Comparison of ENCODE assay signal across 8 cellular contexts in genomic region chrX:53422915-53423268, GRCh38. TPM values are rescaled to one million over a fixed set of nuclear protein-coding genes. Genes with fewer than 3 reads are reported as not detected.
A peak's percentile ranks its signal among the peaks of the same experiment; 100 is the strongest.
DNase-seq lines count a peak whose midpoint lies in the region; ATAC-seq, FAIRE-seq and TF ChIP-seq lines count a peak whose summit lies in the region.

No MANE protein-coding gene starts in this region.

- TF ChIP-seq RAD21 in GM12878 (IDR thresholded peaks at IDR 0.05; ENCODE audit: insufficient read depth, low read depth, low read length) = no peak

- H3K27me3 Mint-ChIP-seq in activated naive CD4-positive, alpha-beta T cell treated with anti-CD3 and anti-CD28 coated beads, Interleukin-2, amount 10 ng/mL, durations not matched to agents 7 days and 5 days = no peaks in the 10 kb centered on the region
- H3K27me3 Mint-ChIP-seq in type B pancreatic cell = no peaks in the 10 kb centered on the region

- peaks cover 2% of the 10 kb centered on the region; the same call in 1 of the 2 replicates for H4K20me1 ChIP-seq in GM12878 (ENCODE audit: control insufficient read depth, insufficient read depth)

- SMC1A ChIA-PET in GM12878 (lab: Charles Lee; ENCODE audit: uncharacterized antibody, unreplicated experiment) = interaction anchor here (0.9 to 2.3 kb wide), 7 partner anchors 10 to 110 kb away, joined by 3 to 10 read pairs (median 7); no protein-coding TSS in a partner anchor

- ATAC-seq in GM12878 (no peak), HG03342 (IDR thresholded peaks at IDR 0.05; ENCODE audit: unreplicated experiment) (no peak)

- in situ Hi-C loops in GM12878 (cut with MboI) = no loop called here

- no peak overlapping the region for H3K27ac ChIP-seq in GM12878 (ENCODE audit: control insufficient read depth, insufficient read depth)

- peak overlapping the region; percentile 98 for H3K27ac Mint-ChIP-seq in activated naive CD4-positive, alpha-beta T cell treated with anti-CD3 and anti-CD28 coated beads, Interleukin-2, amount 10 ng/mL, durations not matched to agents 7 days and 5 days
- H3K27ac Mint-ChIP-seq in type B pancreatic cell = peak overlapping the region; percentile 96

- POLR2A ChIA-PET in GM12878 (lab: Charles Lee) = interaction anchor here (0.6 to 2.7 kb wide), 5 partner anchors 10 to 291 kb away, joined by 3 to 10 read pairs (median 5); no protein-coding TSS in a partner anchor

- no peaks in the 10 kb centered on the region for H3K9me3 Mint-ChIP-seq in activated naive CD4-positive, alpha-beta T cell treated with anti-CD3 and anti-CD28 coated beads, Interleukin-2, amount 10 ng/mL, durations not matched to agents 7 days and 5 days
- H3K9me3 Mint-ChIP-seq in type B pancreatic cell = no peaks in the 10 kb centered on the region

- CTCF ChIA-PET in activated naive CD4-positive, alpha-beta T cell treated with anti-CD3 and anti-CD28 coated beads, Interleukin-2, amount 10 ng/mL, durations not matched to agents 7 days and 5 days (lab: Charles Lee) = no interaction called here
- CTCF ChIA-PET in GM12878 (lab: Yijun Ruan, JAX) = interaction anchor here (0.6 to 7.5 kb wide), 8 partner anchors 10 to 106 kb away, joined by 3 to 48 read pairs (median 5); partner anchors contain the start of gene HSD17B10

- peaks cover 11% of the 10 kb centered on the region for H3K36me3 Mint-ChIP-seq in activated naive CD4-positive, alpha-beta T cell treated with anti-CD3 and anti-CD28 coated beads, Interleukin-2, amount 10 ng/mL, durations not matched to agents 7 days and 5 days
- H3K36me3 Mint-ChIP-seq in type B pancreatic cell = peaks cover 4% of the 10 kb centered on the region

- H3K9ac ChIP-seq in GM12878 (ENCODE audit: control insufficient read depth, insufficient read depth, low read length) = peak overlapping the region; percentile 15

- TF ChIP-seq EP300 in GM12878 (IDR thresholded peaks at IDR 0.05; ENCODE audit: borderline replicate concordance in 1 of 2, control insufficient read depth in 1 of 2, low read depth in 2 of 2, low read length in 2 of 2) = no peak

- peak overlapping the region; percentile 97 for H3K4me3 Mint-ChIP-seq in activated naive CD4-positive, alpha-beta T cell treated with anti-CD3 and anti-CD28 coated beads, Interleukin-2, amount 10 ng/mL, durations not matched to agents 7 days and 5 days
- H3K4me3 Mint-ChIP-seq in type B pancreatic cell = peak overlapping the region; percentile 99

- 41% methylated on average over 14 of the region's 14 CpGs for WGBS in GM12878 (ENCODE audit: insufficient coverage, insufficient replicate concordance, low lambda C conversion rate, missing lambda C conversion rate)
- WGBS in lower leg skin, 2 donors = 1 to 4% methylated on average over 13 to 14 of the region's 14 CpGs

- no peak for DNase-seq in activated naive CD4-positive, alpha-beta T cell treated with anti-CD3 and anti-CD28 coated beads, Interleukin-2, amount 10 ng/mL, durations not matched to agents 7 days and 5 days
- no peak for DNase-seq in activated naive CD4-positive, alpha-beta T cell treated with Interleukin-2 at 50 U/mL for 16 hours
- DNase-seq in GM12878 (ENCODE audit: low read depth, low spot score) = no peak
- DNase-seq in lower leg skin (ENCODE audit: low spot score in 2 of 2) = no peak
- no peak for DNase-seq in type B pancreatic cell (ENCODE audit: extremely low spot score, unreplicated experiment)
- no peak for DNase-seq in SIG-M5 treated with dmso at 0.1 percent for 504 hours (lab: John Stamatoyannopoulos, UW; ENCODE audit: unreplicated experiment)
- DNase-seq in T-helper 9 cell = no peak

- H3K9me3 ChIP-seq in GM12878 (replicated peaks; ENCODE audit: control insufficient read depth, insufficient read depth, low read length) = no peaks in the 10 kb centered on the region

- BruUV-seq in GM12878 (replicated peaks; lab: Mats Ljungman, UMichigan) = no TSS peak

- peak overlapping the region; percentile 72 for H3K4me2 ChIP-seq in GM12878 (ENCODE audit: control insufficient read depth, insufficient read depth)

- no peak for TF ChIP-seq CTCF in GM12878 (IDR thresholded peaks at IDR 0.05 in 2 of 3, conservative IDR thresholded peaks at IDR 0.05 in 1 of 3; ENCODE audit: control insufficient read depth in 2 of 3, extremely low read depth in 1 of 3, insufficient read depth in 1 of 3, low read depth in 3 of 3, low read length in 3 of 3)
- TF ChIP-seq CTCF in lower leg skin (IDR thresholded peaks at IDR 0.05) = no peak
- no peak for TF ChIP-seq CTCF in type B pancreatic cell (conservative IDR thresholded peaks at IDR 0.05)

- no peaks in the 10 kb centered on the region for H3K36me3 ChIP-seq in GM12878 (ENCODE audit: control insufficient read depth in 2 of 2, insufficient read depth in 2 of 2, low read length in 1 of 2)

- RAD21 ChIA-PET in GM12878 (lab: Charles Lee; ENCODE audit: unreplicated experiment) = interaction anchor here (0.9 to 2.8 kb wide), 7 partner anchors 8 to 198 kb away, joined by 3 to 11 read pairs (median 5); partner anchors contain the start of gene KDM5C

- TF ChIP-seq POLR2A in GM12878 (IDR thresholded peaks at IDR 0.05; ENCODE audit: low read depth, low read length) = no peak
- TF ChIP-seq POLR2A in lower leg skin (IDR thresholded peaks at IDR 0.05) = no peak

- H3K79me2 ChIP-seq in GM12878 (ENCODE audit: control insufficient read depth, insufficient read depth, low read length) = peaks cover 42% of the 10 kb centered on the region

- peak overlapping the region; percentile 75 for H2AFZ ChIP-seq in GM12878 (ENCODE audit: control insufficient read depth, low read depth, low read length)

- FAIRE-seq in GM12878 (lab: Jason Lieb, UNC) = no peak

- peaks cover 31% of the 10 kb centered on the region for H3K4me1 Mint-ChIP-seq in activated naive CD4-positive, alpha-beta T cell treated with anti-CD3 and anti-CD28 coated beads, Interleukin-2, amount 10 ng/mL, durations not matched to agents 7 days and 5 days
- H3K4me1 Mint-ChIP-seq in type B pancreatic cell (ENCODE audit: unreplicated experiment) = peaks cover 9% of the 10 kb centered on the region

- intact Hi-C loops in GM12878 (cut with micrococcal nuclease; ENCODE audit: unreplicated experiment) = loop anchor here (1.0 to 5.0 kb wide), 2 partner anchors 11 to 201 kb away; partner anchors contain the start of gene HSD17B10
- intact Hi-C loops in lower leg skin (cut with DNase I; ENCODE audit: low total_unique reads) = no loop called here

- peaks cover 6% of the 10 kb centered on the region for H3K4me1 ChIP-seq in GM12878 (ENCODE audit: control insufficient read depth, insufficient read depth, low read length)

- no peaks in the 10 kb centered on the region for H3K27me3 ChIP-seq in GM12878 (replicated peaks in 1 of 2; ENCODE audit: control insufficient read depth in 2 of 2, insufficient read depth in 2 of 2, low read length in 1 of 2)

- peak overlapping the region; percentile 80 for H3K4me3 ChIP-seq in GM12878
- peak overlapping the region; percentile 23 for H3K4me3 ChIP-seq in lower leg skin (ENCODE audit: low read depth, poor library complexity, severe bottlenecking)

RNA-seq across cellular contexts. Expression of gene RIBC1, which starts 0.2 kb away (rescaled TPM):
- total RNA-seq in GM12878 (2013; cell fraction: nucleolus; rRNA removed) = 0.81 and 1.5 TPM in 2 replicates
- total RNA-seq in GM12878 (2014; rRNA removed) (0.33 and 0.56 TPM in 2 replicates), GM12878 (2014; rRNA removed; fragmentation: Illumina TruSeq; extraction: Trizol) (0.32 and 0.40 TPM in 2 replicates), GM12878 (2021) (0.43 and 0.49 TPM in 2 replicates), lower leg skin (1 to 10 TPM in 1 of 4 donors, under 1 TPM in 3; 0.65 to 1.1 (median 0.94) TPM), type B pancreatic cell (ENCODE audit: low replicate concordance) (1.9 and 2.7 TPM in 2 replicates)
- polyA plus RNA-seq in GM12878 (2011; ENCODE audit: low read depth) = 0.52 TPM
- polyA plus RNA-seq in GM12878 (2011; rRNA removed) (0.30 and 0.50 TPM in 2 replicates), GM12878 (2014; fragmentation: Illumina TruSeq; extraction: Trizol) (0.21 and 0.73 TPM in 2 replicates), GM12878 (2014; fragmentation: Nextera tagmentation; extraction: Ambion mirVana) (under 1 TPM; 0.22 to 0.61 TPM), GM12878 (2014; rRNA removed) (0.36 and 0.94 TPM in 2 replicates), GM12878 (2016; fragmentation: Nextera tagmentation; extraction: Ambion mirVana) (1 to 10 TPM in 1 of 2 experiments, under 1 TPM in 1; 0.51 to 1.0 TPM)
- 0.46 and 0.47 TPM in 2 replicates for polyA plus RNA-seq in GM12878 (2011; cell fraction: cytosol; rRNA removed)
- polyA plus RNA-seq in GM12878 (2011; cell fraction: nucleus; rRNA removed) = 1.0 and 1.2 TPM in 2 replicates
- polyA plus RNA-seq in GM12878 (2012) = 0.65 and 0.79 TPM in 2 replicates
- polyA minus RNA-seq in GM12878 (2011; rRNA and poly(A)+ RNA removed) = 0.26 and 0.37 TPM in 2 replicates
- polyA minus RNA-seq in GM12878 (2011; cell fraction: cytosol; rRNA and poly(A)+ RNA removed) = not detected in 2 replicates
- 0.19 and 0.24 TPM in 2 replicates for polyA minus RNA-seq in GM12878 (2011; cell fraction: nucleus; rRNA and poly(A)+ RNA removed)

RNA-seq across cellular contexts. Expression of gene SMC1A, which starts 0.4 kb away (rescaled TPM):
- total RNA-seq in GM12878 (2013; cell fraction: nucleolus; rRNA removed) = 66.8 and 75.7 TPM in 2 replicates
- total RNA-seq in GM12878 (2014; rRNA removed) (50.2 and 59.1 TPM in 2 replicates), GM12878 (2014; rRNA removed; fragmentation: Illumina TruSeq; extraction: Trizol) (63.1 and 69.4 TPM in 2 replicates), GM12878 (2021) (127 and 141 TPM in 2 replicates), lower leg skin (10 to 100 TPM; 23.0 to 48.9 (median 30.4) TPM), type B pancreatic cell (ENCODE audit: low replicate concordance) (56.0 and 87.6 TPM in 2 replicates)
- polyA plus RNA-seq in GM12878 (2011; ENCODE audit: low read depth) = 48.8 TPM
- polyA plus RNA-seq in GM12878 (2011; rRNA removed) (63.0 and 81.2 TPM in 2 replicates), GM12878 (2014; fragmentation: Illumina TruSeq; extraction: Trizol) (128 and 134 TPM in 2 replicates), GM12878 (2014; fragmentation: Nextera tagmentation; extraction: Ambion mirVana) (10 to 100 TPM; 25.6 to 29.6 TPM), GM12878 (2014; rRNA removed) (74.8 and 82.0 TPM in 2 replicates), GM12878 (2016; fragmentation: Nextera tagmentation; extraction: Ambion mirVana) (100 to 1,000 TPM; 157 to 158 TPM)
- 77.9 and 89.0 TPM in 2 replicates for polyA plus RNA-seq in GM12878 (2011; cell fraction: cytosol; rRNA removed)
- 81.0 and 119 TPM in 2 replicates for polyA plus RNA-seq in GM12878 (2011; cell fraction: nucleus; rRNA removed)
- 43.8 and 48.0 TPM in 2 replicates for polyA plus RNA-seq in GM12878 (2012)
- polyA minus RNA-seq in GM12878 (2011; rRNA and poly(A)+ RNA removed) = 111 and 138 TPM in 2 replicates
- polyA minus RNA-seq in GM12878 (2011; cell fraction: cytosol; rRNA and poly(A)+ RNA removed) = 65.5 and 88.6 TPM in 2 replicates
- 34.7 and 73.5 TPM in 2 replicates for polyA minus RNA-seq in GM12878 (2011; cell fraction: nucleus; rRNA and poly(A)+ RNA removed)

RNA-seq across cellular contexts. Expression of gene HSD17B10, which starts 11.3 kb away (rescaled TPM):
- 7.5 and 8.4 TPM in 2 replicates for total RNA-seq in GM12878 (2013; cell fraction: nucleolus; rRNA removed)
- total RNA-seq in GM12878 (2014; rRNA removed) (192 and 195 TPM in 2 replicates), GM12878 (2014; rRNA removed; fragmentation: Illumina TruSeq; extraction: Trizol) (133 and 144 TPM in 2 replicates), GM12878 (2021) (165 and 179 TPM in 2 replicates), lower leg skin (100 to 1,000 TPM in 1 of 4 donors, 10 to 100 TPM in 3; 61.2 to 109 (median 83.3) TPM), type B pancreatic cell (ENCODE audit: low replicate concordance) (63.7 and 101 TPM in 2 replicates)
- polyA plus RNA-seq in GM12878 (2011; ENCODE audit: low read depth) = 81.8 TPM
- polyA plus RNA-seq in GM12878 (2011; rRNA removed) (136 and 243 TPM in 2 replicates), GM12878 (2014; fragmentation: Illumina TruSeq; extraction: Trizol) (134 and 174 TPM in 2 replicates), GM12878 (2014; fragmentation: Nextera tagmentation; extraction: Ambion mirVana) (100 to 1,000 TPM in 1 of 2 experiments, 10 to 100 TPM in 1; 43.7 to 114 TPM), GM12878 (2014; rRNA removed) (200 and 205 TPM in 2 replicates), GM12878 (2016; fragmentation: Nextera tagmentation; extraction: Ambion mirVana) (100 to 1,000 TPM; 281 to 313 TPM)
- 366 and 386 TPM in 2 replicates for polyA plus RNA-seq in GM12878 (2011; cell fraction: cytosol; rRNA removed)
- polyA plus RNA-seq in GM12878 (2011; cell fraction: nucleus; rRNA removed) = 151 and 174 TPM in 2 replicates
- polyA plus RNA-seq in GM12878 (2012) = 87.0 and 106 TPM in 2 replicates
- polyA minus RNA-seq in GM12878 (2011; rRNA and poly(A)+ RNA removed) = 203 and 257 TPM in 2 replicates
- 44.2 and 60.0 TPM in 2 replicates for polyA minus RNA-seq in GM12878 (2011; cell fraction: cytosol; rRNA and poly(A)+ RNA removed)
- 14.9 and 26.0 TPM in 2 replicates for polyA minus RNA-seq in GM12878 (2011; cell fraction: nucleus; rRNA and poly(A)+ RNA removed)
